9 cellular contexts compared by ENCODE assay signal in the genomic region with DNA sequence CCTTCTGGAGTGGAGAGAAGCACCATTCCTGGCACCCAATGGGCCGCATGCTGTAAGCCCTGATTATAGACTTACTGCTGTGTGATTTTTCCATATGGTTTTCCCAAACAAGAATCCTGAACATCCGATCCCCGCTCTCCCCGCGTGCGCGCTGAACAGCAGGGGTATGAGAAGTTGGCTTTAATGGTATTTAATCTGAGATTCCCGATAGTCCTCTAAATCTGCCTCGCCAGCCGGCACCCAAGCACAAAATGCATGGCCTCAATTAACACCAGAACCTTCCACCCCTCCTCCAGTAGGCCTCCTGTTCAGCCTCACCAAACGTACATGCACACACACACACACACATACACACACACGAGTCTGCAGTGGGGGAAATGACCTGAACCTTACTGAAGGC.
"Had no signal": no experiment of that assay in that cellular context is flagged by ENCODE, and none has a peak within 500 bp of the region (broad histone marks: within the 10 kb centered on the region; RNA-seq: fewer than 3 reads in every experiment).

No MANE protein-coding gene starts in this region.

- H3K4me1 ChIP-seq: HAP-1 had no signal

- H3K4me3 ChIP-seq: GM23248, HAP-1, K562 had no signal

- H3K36me3 ChIP-seq: HAP-1 had no signal

- H3K9me3 ChIP-seq: HAP-1 had no signal

- H3K9ac ChIP-seq: GM23248 had no signal

- FAIRE-seq: HTR-8/SVneo, K562 had no signal

- DNase-seq: GM23248, GOT3, H7, HFFc6, IMR-90, KG1 had no signal

- H3K27ac ChIP-seq: GM23248 had no signal

- H2AFZ ChIP-seq: GM23248 had no signal
